In genomic region chrY:14438395-14438794, GRCh38 we compare ENCODE assay signal across 23 cellular contexts.
"Had no signal": no experiment of that assay in that cellular context is flagged by ENCODE, and none has a peak within 500 bp of the region (broad histone marks: within the 10 kb centered on the region; RNA-seq: fewer than 3 reads in every experiment).

No MANE protein-coding gene starts in this region.

- H3K4me2 ChIP-seq: KMS-11, SK-N-SH had no signal

- H3K27ac Mint-ChIP-seq: IgD-negative memory B cell, T-cell had no signal

- H3K4me3 ChIP-seq: K562 had no signal

- H3K9ac ChIP-seq: KMS-11, SK-N-SH had no signal

- H3K4me3 Mint-ChIP-seq: IgD-negative memory B cell, T-cell had no signal

- ATAC-seq: K562, T-cell had no signal

- FAIRE-seq: HTR-8/SVneo, K562, RCC 7860 had no signal

- H3K36me3 Mint-ChIP-seq: IgD-negative memory B cell, T-cell had no signal

- H3K9me3 Mint-ChIP-seq: IgD-negative memory B cell, T-cell had no signal

- DNase-seq: Kasumi-1, MM.1S, NCI-H1092 treated with DMSO at 0.1 percent for 48 hours, NCI-H1436, NCI-H187 treated with DMSO at 0.1 percent for 48 hours, NCI-H2029 treated with DMSO at 0.1 percent for 48 hours, NCI-H2171 treated with DMSO at 0.1 percent for 48 hours, NCI-H345, NCI-H446 treated with DMSO at 0.1 percent for 48 hours, NCI-H524 treated with DMSO at 0.1 percent for 48 hours, NCI-H69, NCI-H774, RPMI8226, SHP77, SK-N-SH, SW 1271, T-cell had no signal

- H3K27ac ChIP-seq: HL-60, KMS-11 had no signal

- H3K4me1 Mint-ChIP-seq: IgD-negative memory B cell, T-cell had no signal
